In the genomic region with DNA sequence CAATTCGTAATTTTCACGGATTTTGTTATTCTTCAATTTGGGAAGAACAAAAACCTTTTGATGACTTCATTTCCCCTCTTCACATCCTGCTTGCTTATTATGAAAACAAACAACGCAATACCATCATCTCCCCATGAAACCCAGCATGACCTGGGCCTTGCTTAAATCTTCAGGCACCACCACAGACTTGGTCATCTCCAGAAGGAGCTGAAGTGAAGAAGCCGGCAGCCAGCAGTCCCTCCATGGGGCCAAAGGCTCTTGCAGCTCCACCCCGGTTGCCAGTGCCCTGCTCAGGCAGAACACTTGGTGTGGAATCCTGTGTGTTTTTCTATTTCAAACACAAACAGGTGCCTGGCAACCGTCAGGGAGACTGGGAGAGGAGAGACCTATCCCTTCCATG, we compare ENCODE assay signal across 19 cellular contexts.
DNase-seq lines count a peak whose midpoint lies in the region; TF ChIP-seq lines count a peak whose summit lies in the region.
"Had no signal": no experiment of that assay in that cellular context is flagged by ENCODE, and none has a peak within 500 bp of the region (broad histone marks: within the 10 kb centered on the region; RNA-seq: fewer than 3 reads in every experiment).

No MANE protein-coding gene starts in this region.

- no peaks in the 10 kb centered on the region for H3K9me3 ChIP-seq in ascending aorta
- H3K9me3 ChIP-seq: neutrophil, right atrium auricular region, stomach had no signal

- TF ChIP-seq CTCF in ascending aorta (IDR thresholded peaks at IDR 0.05) (no peak), fibroblast of pulmonary artery (IDR thresholded peaks at IDR 0.05; ENCODE audit: low read length, missing control alignments) (no peak)

- H3K36me3 ChIP-seq in ascending aorta: no peaks in the 10 kb centered on the region
- H3K36me3 ChIP-seq: neutrophil, right atrium auricular region, stomach had no signal

- H3K4me1 ChIP-seq in ascending aorta: peaks cover 4 to 6% of the 10 kb centered on the region in 2 donors
- H3K4me1 ChIP-seq: right atrium auricular region had no signal

- intact Hi-C loops in ascending aorta (cut with DNase I): loop anchor here (5.0 kb wide), 3 partner anchors 98 to 643 kb away; no protein-coding TSS in a partner anchor

- no peaks in the 10 kb centered on the region for H3K27me3 ChIP-seq in ascending aorta

- peak overlapping the region; percentile 41 to 49 for H3K27ac ChIP-seq in ascending aorta
- H3K27ac ChIP-seq: neutrophil, stomach had no signal

- H3K4me3 ChIP-seq in ascending aorta (no peak overlapping the region), fibroblast of pulmonary artery (replicated peaks; ENCODE audit: low read depth, low read length) (no peak overlapping the region)
- H3K4me3 ChIP-seq: right atrium auricular region, stomach had no signal

- DNase-seq in activated effector memory CD4-positive, alpha-beta T cell treated with anti-CD3 and anti-CD28 coated beads, Interleukin-2, amount 50 U/mL, for 16 hours: peak; percentile 21
- DNase-seq in activated effector memory CD4-positive, alpha-beta T cell treated with Interleukin-2 at 50 U/mL for 16 hours: no peak
- DNase-seq in ascending aorta (ENCODE audit: low spot score in 2 of 2) (no peak), fibroblast of pulmonary artery (ENCODE audit: low read depth) (peak; percentile 61), smooth muscle cell of the brain vasculature (ENCODE audit: low read depth, low spot score) (peak; percentile 91), NCI-H2227 treated with DMSO at 0.1 percent for 48 hours (lab: John Stamatoyannopoulos, UW) (no peak), NCI-H526 (lab: John Stamatoyannopoulos, UW) (no peak), NCI-H69 (lab: John Stamatoyannopoulos, UW) (no peak)
- DNase-seq: activated CD4-positive, alpha-beta T cell treated with anti-CD3 and anti-CD28 coated beads for 1 hour; amygdala; CD4-positive, CD25-positive, alpha-beta regulatory T cell; DND-41; NCI-H1694 treated with DMSO at 0.1 percent for 48 hours; NCI-H345; SIG-M5; stimulated activated CD4-positive, alpha-beta T cell treated with anti-CD3 and anti-CD28 coated beads, Interleukin-1b, Interleukin-23, amount 100 ng/mL, for 48 hours; stomach had no signal

Comparison
In these comparisons a context has a peak if more than half of its experiments do, and no peak if none do; other contexts are left out.
1. DNase-seq: peak in activated effector memory CD4-positive, alpha-beta T cell treated with anti-CD3 and anti-CD28 coated beads, Interleukin-2, amount 50 U/mL, for 16 hours (single experiment), fibroblast of pulmonary artery (single experiment) and smooth muscle cell of the brain vasculature (single experiment); none in activated effector memory CD4-positive, alpha-beta T cell treated with Interleukin-2 at 50 U/mL for 16 hours (single experiment), ascending aorta (0 of 2), NCI-H2227 treated with DMSO at 0.1 percent for 48 hours (single experiment), NCI-H526 (0 of 2) and NCI-H69 (single experiment).